ENCODE assay signal across 1 cellular context in the genomic region with DNA sequence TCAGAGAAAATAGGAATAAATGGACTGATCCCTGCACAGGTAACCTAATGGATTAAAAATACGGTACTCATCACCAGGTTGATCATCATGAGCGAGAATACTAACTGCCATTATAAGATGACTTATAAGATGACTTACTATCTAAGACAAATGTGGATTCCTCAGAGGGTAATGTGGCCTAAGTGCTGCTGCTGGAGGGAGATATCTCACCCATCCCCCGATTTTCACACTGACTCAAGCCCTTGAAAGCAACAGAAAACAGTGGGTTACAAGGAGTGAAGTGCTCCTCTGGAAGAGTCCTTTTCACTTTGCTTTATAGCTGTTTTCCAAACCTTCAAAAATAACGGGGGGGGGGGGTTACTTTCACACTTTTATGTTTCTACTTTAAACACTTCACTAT.
TF ChIP-seq lines count a peak whose summit lies in the region.

No MANE protein-coding gene starts in this region.

TF ChIP-seq in GM12878, 131 proteins besides CTCF, POLR2A, EP300 and RAD21:
- TF ChIP-seq HDGF (IDR thresholded peaks at IDR 0.05) (no peak), MEF2A (IDR thresholded peaks at IDR 0.05; ENCODE audit: insufficient read depth, low read depth, low read length) (no peak), ZBTB40 (IDR thresholded peaks at IDR 0.05; ENCODE audit: borderline replicate concordance) (no peak), MXI1 (IDR thresholded peaks at IDR 0.05; ENCODE audit: low read depth, low read length) (no peak; the same call in 1 of the 2 replicates), FOS (IDR thresholded peaks at IDR 0.05; ENCODE audit: borderline replicate concordance, extremely low read depth, insufficient read length) (no peak), IKZF1 (conservative IDR thresholded peaks at IDR 0.05) (no peak), SMARCA5 (IDR thresholded peaks at IDR 0.05) (no peak), TBL1XR1 (IDR thresholded peaks at IDR 0.05; ENCODE audit: low read depth, low read length) (no peak), KAT2A (conservative IDR thresholded peaks at IDR 0.05; ENCODE audit: control insufficient read depth, low read depth, low read length) (no peak), EED (IDR thresholded peaks at IDR 0.05; ENCODE audit: low read depth) (no peak), SP1 (IDR thresholded peaks at IDR 0.05; ENCODE audit: low read depth, low read length) (no peak)
- TF ChIP-seq, protein P1, sequence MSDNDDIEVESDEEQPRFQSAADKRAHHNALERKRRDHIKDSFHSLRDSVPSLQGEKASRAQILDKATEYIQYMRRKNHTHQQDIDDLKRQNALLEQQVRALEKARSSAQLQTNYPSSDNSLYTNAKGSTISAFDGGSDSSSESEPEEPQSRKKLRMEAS (IDR thresholded peaks at IDR 0.05; ENCODE audit: low read depth, low read length): no peak
- TF ChIP-seq, protein P2, sequence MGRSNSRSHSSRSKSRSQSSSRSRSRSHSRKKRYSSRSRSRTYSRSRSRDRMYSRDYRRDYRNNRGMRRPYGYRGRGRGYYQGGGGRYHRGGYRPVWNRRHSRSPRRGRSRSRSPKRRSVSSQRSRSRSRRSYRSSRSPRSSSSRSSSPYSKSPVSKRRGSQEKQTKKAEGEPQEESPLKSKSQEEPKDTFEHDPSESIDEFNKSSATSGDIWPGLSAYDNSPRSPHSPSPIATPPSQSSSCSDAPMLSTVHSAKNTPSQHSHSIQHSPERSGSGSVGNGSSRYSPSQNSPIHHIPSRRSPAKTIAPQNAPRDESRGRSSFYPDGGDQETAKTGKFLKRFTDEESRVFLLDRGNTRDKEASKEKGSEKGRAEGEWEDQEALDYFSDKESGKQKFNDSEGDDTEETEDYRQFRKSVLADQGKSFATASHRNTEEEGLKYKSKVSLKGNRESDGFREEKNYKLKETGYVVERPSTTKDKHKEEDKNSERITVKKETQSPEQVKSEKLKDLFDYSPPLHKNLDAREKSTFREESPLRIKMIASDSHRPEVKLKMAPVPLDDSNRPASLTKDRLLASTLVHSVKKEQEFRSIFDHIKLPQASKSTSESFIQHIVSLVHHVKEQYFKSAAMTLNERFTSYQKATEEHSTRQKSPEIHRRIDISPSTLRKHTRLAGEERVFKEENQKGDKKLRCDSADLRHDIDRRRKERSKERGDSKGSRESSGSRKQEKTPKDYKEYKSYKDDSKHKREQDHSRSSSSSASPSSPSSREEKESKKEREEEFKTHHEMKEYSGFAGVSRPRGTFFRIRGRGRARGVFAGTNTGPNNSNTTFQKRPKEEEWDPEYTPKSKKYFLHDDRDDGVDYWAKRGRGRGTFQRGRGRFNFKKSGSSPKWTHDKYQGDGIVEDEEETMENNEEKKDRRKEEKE (IDR thresholded peaks at IDR 0.05): no peak
- TF ChIP-seq, protein P3, sequence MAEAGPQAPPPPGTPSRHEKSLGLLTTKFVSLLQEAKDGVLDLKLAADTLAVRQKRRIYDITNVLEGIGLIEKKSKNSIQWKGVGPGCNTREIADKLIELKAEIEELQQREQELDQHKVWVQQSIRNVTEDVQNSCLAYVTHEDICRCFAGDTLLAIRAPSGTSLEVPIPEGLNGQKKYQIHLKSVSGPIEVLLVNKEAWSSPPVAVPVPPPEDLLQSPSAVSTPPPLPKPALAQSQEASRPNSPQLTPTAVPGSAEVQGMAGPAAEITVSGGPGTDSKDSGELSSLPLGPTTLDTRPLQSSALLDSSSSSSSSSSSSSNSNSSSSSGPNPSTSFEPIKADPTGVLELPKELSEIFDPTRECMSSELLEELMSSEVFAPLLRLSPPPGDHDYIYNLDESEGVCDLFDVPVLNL (IDR thresholded peaks at IDR 0.05; ENCODE audit: low read depth, low read length): no peak
